ENCODE assay signal across 14 cellular contexts in the genomic region with DNA sequence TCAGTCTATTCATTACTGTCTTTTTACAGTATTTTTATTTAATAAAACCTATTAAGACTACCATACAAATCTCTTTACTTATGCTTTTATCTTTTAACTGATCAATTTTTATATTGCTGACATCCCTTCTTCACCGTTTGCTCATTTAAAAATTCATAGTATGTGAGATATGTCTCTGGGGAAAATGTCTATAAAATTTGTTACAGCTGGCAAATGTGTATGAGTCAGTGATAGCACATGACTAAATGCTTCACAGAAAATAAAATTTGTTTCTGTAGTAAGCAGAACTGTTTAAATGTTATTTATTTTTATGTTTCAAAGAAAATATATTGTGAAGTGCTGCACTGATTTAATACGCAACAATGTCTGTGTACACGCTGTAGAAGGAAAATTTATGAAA.
"Had no signal": no experiment of that assay in that cellular context is flagged by ENCODE, and none has a peak within 500 bp of the region (broad histone marks: within the 10 kb centered on the region; RNA-seq: fewer than 3 reads in every experiment).

No MANE protein-coding gene starts in this region.

- H3K4me1 ChIP-seq: colonic mucosa had no signal

- ATAC-seq: activated CD8-positive, alpha-beta T cell treated with anti-CD3 and anti-CD28 coated beads for 36 hours; activated T-cell treated with anti-CD3 and anti-CD28 coated beads, Interleukin-2, amount 50 U/mL, for 4 hours; left ventricle myocardium superior; natural killer cell treated with Interleukin-12 subunit alpha and Interleukin-12 subunit beta and Interleukin-15 and Interleukin-18, amount 100 ng/mL, for 72 hours; T-helper 17 cell had no signal

- H3K4me3 ChIP-seq: colonic mucosa had no signal

- H3K27me3 ChIP-seq: colonic mucosa had no signal

- DNase-seq: activated CD8-positive, alpha-beta T cell treated with anti-CD3 and anti-CD28 coated beads for 36 hours; activated effector memory CD4-positive, alpha-beta T cell treated with anti-CD3 and anti-CD28 coated beads, Interleukin-2, amount 50 U/mL, for 16 hours; activated T-cell treated with anti-CD3 and anti-CD28 coated beads, Interleukin-2, amount 50 U/mL, for 4 hours; amniotic stem cell; caudate nucleus; colonic mucosa; effector CD4-positive, alpha-beta T cell; hypothalamus; left ventricle myocardium superior; stimulated activated CD4-positive, alpha-beta T cell treated with anti-CD3 and anti-CD28 coated beads, Interleukin-12 subunit alpha, Interleukin-12 subunit beta, amount 100 ng/mL, for 4 hours; stimulated activated CD4-positive, alpha-beta T cell treated with anti-CD3 and anti-CD28 coated beads, Interleukin-2, amount 100 ng/mL, for 24 hours; T-helper 17 cell; WERI-Rb-1 had no signal

- H3K9me3 ChIP-seq: colonic mucosa had no signal

- H3K36me3 ChIP-seq: colonic mucosa, WERI-Rb-1 had no signal

- H3K27ac ChIP-seq: colonic mucosa, WERI-Rb-1 had no signal
